ENCODE assay signal across 13 cellular contexts in the genomic region with DNA sequence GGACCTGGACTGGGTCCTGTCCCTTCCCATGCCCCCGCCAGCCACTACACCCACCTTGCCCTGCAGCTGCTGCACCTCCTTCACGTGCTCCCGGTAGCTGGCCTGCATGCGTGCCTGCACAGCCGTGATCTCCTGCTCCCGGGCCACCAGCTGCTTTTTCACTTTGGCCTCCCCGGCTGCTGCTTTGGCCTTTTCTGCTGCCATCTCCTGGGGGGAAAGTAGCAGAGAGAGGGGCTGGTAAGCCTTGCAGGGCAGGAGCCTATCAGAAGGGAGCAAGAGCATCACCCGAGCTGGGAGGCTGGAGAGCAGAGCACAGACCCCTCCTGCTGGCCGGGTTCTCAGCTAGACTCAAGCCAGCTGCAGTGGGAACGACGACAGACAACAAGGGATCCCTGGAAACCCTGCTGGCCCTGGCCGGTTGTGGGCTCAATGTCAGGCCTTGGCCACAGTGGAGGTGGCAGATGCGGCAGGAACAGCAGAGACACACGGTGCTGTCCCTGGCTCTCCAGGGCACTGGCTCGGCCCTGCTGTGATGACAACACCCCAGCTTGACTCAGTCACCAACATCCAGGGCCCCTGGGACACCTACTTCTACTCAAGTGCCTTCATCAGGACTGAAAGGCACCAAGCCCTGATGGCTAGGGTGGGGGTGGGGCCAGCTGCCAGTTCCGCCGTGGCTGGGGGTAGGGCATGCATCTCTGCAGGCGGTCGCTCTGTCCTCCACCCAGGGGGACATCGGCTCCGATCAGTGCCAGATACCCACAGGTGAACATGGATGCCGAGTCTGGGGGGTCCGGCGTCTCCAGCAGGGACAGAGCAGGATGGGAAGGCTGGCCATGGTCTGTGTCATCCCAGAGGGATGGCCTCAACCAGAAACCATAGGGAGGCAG. TPM values are rescaled to one million over a fixed set of nuclear protein-coding genes. Genes with fewer than 3 reads are reported as not detected.
DNase-seq lines count a peak whose midpoint lies in the region; ATAC-seq and TF ChIP-seq lines count a peak whose summit lies in the region.
"Had no signal": no experiment of that assay in that cellular context is flagged by ENCODE, and none has a peak within 500 bp of the region (broad histone marks: within the 10 kb centered on the region; RNA-seq: fewer than 3 reads in every experiment).

No MANE protein-coding gene starts in this region.

- H3K27ac Mint-ChIP-seq in type B pancreatic cell: no peak overlapping the region
- H3K27ac Mint-ChIP-seq in immature natural killer cell: peak overlapping the region in 1 of 6 donors; percentile 17

- no peak for ATAC-seq in GM18907 (IDR thresholded peaks at IDR 0.05; ENCODE audit: unreplicated experiment)

- H3K27ac ChIP-seq in caudate nucleus (ENCODE audit: low read depth, low read length): peak overlapping the region; percentile 61
- H3K27ac ChIP-seq: A549, SJCRH30 had no signal

- H3K36me3 Mint-ChIP-seq in type B pancreatic cell (peaks cover 12% of the 10 kb centered on the region), immature natural killer cell (peaks cover 0 to 39% (median 4%) of the 10 kb centered on the region in 3 donors)

- no peaks in the 10 kb centered on the region for H3K9me3 Mint-ChIP-seq in type B pancreatic cell
- H3K9me3 Mint-ChIP-seq in immature natural killer cell: no peaks in the 10 kb centered on the region

- no peaks in the 10 kb centered on the region for H3K27me3 Mint-ChIP-seq in type B pancreatic cell
- H3K27me3 Mint-ChIP-seq in immature natural killer cell (ENCODE audit: low read depth in 3 of 3): peaks cover 0 to 2% (median 1%) of the 10 kb centered on the region in 3 donors

- DNase-seq in NCI-H345 (lab: John Stamatoyannopoulos, UW) (peak; percentile 27), NCI-H345 treated with DMSO at 0.1 percent for 48 hours (lab: John Stamatoyannopoulos, UW; ENCODE audit: unreplicated experiment) (no peak), caudate nucleus (lab: John Stamatoyannopoulos, UW) (peak in 59 of 61 donors; percentile 4 to 92 (median 77)), left kidney (ENCODE audit: low read depth, low spot score) (peak; percentile 93), type B pancreatic cell (ENCODE audit: extremely low spot score, unreplicated experiment) (no peak), immature natural killer cell (no peak)
- no peak for DNase-seq in stimulated activated CD4-positive, alpha-beta T cell treated with anti-CD3 and anti-CD28 coated beads, Interleukin-2, amount 100 ng/mL, for 48 hours
- DNase-seq: amniotic stem cell, NCI-H2029 treated with DMSO at 0.1 percent for 48 hours, trophoblast cell had no signal

- H3K4me1 Mint-ChIP-seq in type B pancreatic cell (ENCODE audit: unreplicated experiment) (peaks cover 11% of the 10 kb centered on the region), immature natural killer cell (no peaks in the 10 kb centered on the region)

- TF ChIP-seq CTCF in type B pancreatic cell (conservative IDR thresholded peaks at IDR 0.05): peak; percentile 63

- H3K4me3 Mint-ChIP-seq in type B pancreatic cell (no peak overlapping the region), immature natural killer cell (no peak overlapping the region)

RNA-seq across cellular contexts. Expression of a gene that starts 45.3 kb away (rescaled TPM):
- 161 and 230 TPM in 2 replicates for total RNA-seq in type B pancreatic cell (ENCODE audit: low replicate concordance)
- 10 to 100 TPM in 1 of 3 donors, 1 to 10 TPM in 2; 4.1 to 39.0 (median 5.7) TPM for polyA plus RNA-seq in immature natural killer cell

Comparison
In these comparisons a context has a peak if more than half of its experiments do, and no peak if none do; other contexts are left out.
1. DNase-seq: peak in NCI-H345 (single experiment), caudate nucleus (59 of 61) and left kidney (single experiment); none in NCI-H345 treated with DMSO at 0.1 percent for 48 hours (single experiment), type B pancreatic cell (single experiment), stimulated activated CD4-positive, alpha-beta T cell treated with anti-CD3 and anti-CD28 coated beads, Interleukin-2, amount 100 ng/mL, for 48 hours (0 of 2) and immature natural killer cell (0 of 3).